In genomic region chr5:132464155-132464939, GRCh38 we compare ENCODE assay signal across 8 cellular contexts. TPM values are rescaled to one million over a fixed set of nuclear protein-coding genes. Genes with fewer than 3 reads are reported as not detected.
DNase-seq lines count a peak whose midpoint lies in the region; ATAC-seq, FAIRE-seq and TF ChIP-seq lines count a peak whose summit lies in the region.

No MANE protein-coding gene starts in this region.

- H3K9ac ChIP-seq in Loucy (ENCODE audit: low read depth, low read length, poor library complexity, severe bottlenecking) (peak overlapping the region; percentile 82), GM12878 (ENCODE audit: control insufficient read depth, insufficient read depth, low read length) (peak overlapping the region; percentile 11; the same call in 1 of the 2 replicates), mucosa of stomach (ENCODE audit: low read length) (peak overlapping the region; percentile 74)

- no peaks in the 10 kb centered on the region for H3K9me2 ChIP-seq in Loucy (replicated peaks; ENCODE audit: low read depth, low read length)

- SMC1A ChIA-PET in GM12878 (lab: Charles Lee; ENCODE audit: uncharacterized antibody, unreplicated experiment): interaction anchor here (1.2 to 15.9 kb wide), 11 partner anchors 8 to 77 kb away, joined by 3 to 300 read pairs (median 11); partner anchors contain the start of gene IRF1

- WGBS in GM12878 (ENCODE audit: insufficient coverage, insufficient replicate concordance, low lambda C conversion rate, missing lambda C conversion rate): 33% methylated on average over 15 of the region's 15 CpGs
- 65 to 67% methylated on average over 13 to 15 of the region's 15 CpGs for WGBS in body of pancreas, 2 donors

- BruUV-seq in GM12878 (replicated peaks; lab: Mats Ljungman, UMichigan): no TSS peak

- H3K4me1 ChIP-seq in Loucy (ENCODE audit: insufficient read depth, low read length, poor library complexity, severe bottlenecking): peaks cover 75% of the 10 kb centered on the region
- H3K4me1 ChIP-seq in GM12878 (ENCODE audit: control insufficient read depth, insufficient read depth, low read length): peaks cover 70% of the 10 kb centered on the region
- H3K4me1 ChIP-seq in mucosa of stomach (ENCODE audit: control insufficient read depth, insufficient read depth, low read length): peaks cover 47% of the 10 kb centered on the region
- peaks cover 32% of the 10 kb centered on the region for H3K4me1 ChIP-seq in body of pancreas

- H3K27me3 ChIP-seq in CD4-positive, alpha-beta T cell (ENCODE audit: control insufficient read depth, insufficient read depth, low read length): no peaks in the 10 kb centered on the region
- no peaks in the 10 kb centered on the region for H3K27me3 ChIP-seq in Loucy (ENCODE audit: insufficient read depth, low read length, poor library complexity, severe bottlenecking)
- H3K27me3 ChIP-seq in GM12878 (replicated peaks in 1 of 2; ENCODE audit: control insufficient read depth in 2 of 2, insufficient read depth in 2 of 2, low read length in 1 of 2): no peaks in the 10 kb centered on the region
- H3K27me3 ChIP-seq in mucosa of stomach (ENCODE audit: control insufficient read depth, insufficient read depth, low read length): no peaks in the 10 kb centered on the region
- no peaks in the 10 kb centered on the region for H3K27me3 ChIP-seq in body of pancreas

- H4K20me1 ChIP-seq in Loucy (ENCODE audit: insufficient read depth, low read length, poor library complexity, severe bottlenecking) (no peaks in the 10 kb centered on the region), GM12878 (ENCODE audit: control insufficient read depth, insufficient read depth) (no peaks in the 10 kb centered on the region)

- no peaks in the 10 kb centered on the region for H3K27me3 Mint-ChIP-seq in CD4-positive, alpha-beta T cell

- H3K4me2 ChIP-seq in Loucy (ENCODE audit: low read depth, low read length, poor library complexity, severe bottlenecking) (peak overlapping the region; percentile 65), GM12878 (ENCODE audit: control insufficient read depth, insufficient read depth) (peak overlapping the region; percentile 97)

- CTCF ChIA-PET in CD4-positive, alpha-beta T cell (lab: Charles Lee): interaction anchor here (0.7 to 4.6 kb wide), 7 partner anchors 9 to 38 kb away, joined by 3 to 30 read pairs (median 4); partner anchors contain the start of gene IRF1
- CTCF ChIA-PET in GM12878 (lab: Yijun Ruan, JAX): interaction anchor here (0.6 to 12.8 kb wide), 14 partner anchors 8 to 226 kb away, joined by 3 to 139 read pairs (median 5); partner anchors contain the start of gene IRF1

- no peak for TF ChIP-seq CTCF in CD4-positive, alpha-beta T cell (IDR thresholded peaks at IDR 0.05)
- TF ChIP-seq CTCF in Loucy (conservative IDR thresholded peaks at IDR 0.05; ENCODE audit: low read length) (no peak), GM12878 (IDR thresholded peaks at IDR 0.05 in 2 of 3, conservative IDR thresholded peaks at IDR 0.05 in 1 of 3; ENCODE audit: control insufficient read depth in 2 of 3, extremely low read depth in 1 of 3, insufficient read depth in 1 of 3, low read depth in 3 of 3, low read length in 3 of 3) (peak in 1 of 3 experiments; percentile 7; a peak in 1 of 6 replicates), body of pancreas (IDR thresholded peaks at IDR 0.05) (no peak)

- H3K4me3 ChIP-seq in Loucy (ENCODE audit: low read length, poor library complexity, severe bottlenecking) (peak overlapping the region; percentile 51), GM12878 (peak overlapping the region; percentile 14; the same call in 1 of the 2 replicates), mucosa of stomach (ENCODE audit: low read length) (no peak overlapping the region), body of pancreas (no peak overlapping the region)

- intact Hi-C loops in CD4-positive, alpha-beta T cell (cut with DNase I, micrococcal nuclease): no loop called here
- intact Hi-C loops in GM12878 (cut with micrococcal nuclease; ENCODE audit: unreplicated experiment): no loop called here
- intact Hi-C loops in body of pancreas (cut with DNase I): no loop called here

- H3K36me3 ChIP-seq in Loucy (ENCODE audit: insufficient read depth, low read length) (no peaks in the 10 kb centered on the region), GM12878 (ENCODE audit: control insufficient read depth in 2 of 2, insufficient read depth in 2 of 2, low read length in 1 of 2) (peaks cover 5 to 18% of the 10 kb centered on the region in 2 experiments), mucosa of stomach (ENCODE audit: control insufficient read depth, insufficient read depth, low read length) (no peaks in the 10 kb centered on the region), body of pancreas (replicated peaks in 1 of 2; ENCODE audit: insufficient read depth in 1 of 2, low read depth in 2 of 2) (no peaks in the 10 kb centered on the region)

- peaks cover 20% of the 10 kb centered on the region for H3K36me3 Mint-ChIP-seq in CD4-positive, alpha-beta T cell (ENCODE audit: low read depth)

- no peaks in the 10 kb centered on the region for H3K9me3 ChIP-seq in CD4-positive, alpha-beta T cell (ENCODE audit: control insufficient read depth, low read length)
- no peaks in the 10 kb centered on the region for H3K9me3 ChIP-seq in Loucy (ENCODE audit: insufficient read depth, low read depth, low read length)
- no peaks in the 10 kb centered on the region for H3K9me3 ChIP-seq in GM12878 (replicated peaks; ENCODE audit: control insufficient read depth, insufficient read depth, low read length)
- no peaks in the 10 kb centered on the region for H3K9me3 ChIP-seq in mucosa of stomach (ENCODE audit: control insufficient read depth, low read length)
- H3K9me3 ChIP-seq in body of pancreas: no peaks in the 10 kb centered on the region

- peak in 1 of 10 experiments; percentile 34 for DNase-seq in CD4-positive, alpha-beta T cell
- DNase-seq in GM12878 (ENCODE audit: low read depth, low spot score) (no peak), body of pancreas (no peak), NCI-H526 (lab: John Stamatoyannopoulos, UW) (no peak), AG08396 (ENCODE audit: low spot score) (no peak), NCI-H2081 (lab: John Stamatoyannopoulos, UW) (no peak)

- TF ChIP-seq POLR2A in GM12878 (IDR thresholded peaks at IDR 0.05; ENCODE audit: low read depth, low read length) (no peak; the same call in 1 of the 2 replicates), body of pancreas (IDR thresholded peaks at IDR 0.05) (no peak)

- TF ChIP-seq EP300 in GM12878 (IDR thresholded peaks at IDR 0.05; ENCODE audit: borderline replicate concordance in 1 of 2, control insufficient read depth in 1 of 2, low read depth in 2 of 2, low read length in 2 of 2): no peak

- no peak for TF ChIP-seq RAD21 in GM12878 (IDR thresholded peaks at IDR 0.05; ENCODE audit: insufficient read depth, low read depth, low read length)

- peak overlapping the region; percentile 85 for H3K4me3 Mint-ChIP-seq in CD4-positive, alpha-beta T cell

- H2AFZ ChIP-seq in Loucy (ENCODE audit: low read length) (no peak overlapping the region), GM12878 (ENCODE audit: control insufficient read depth, low read depth, low read length) (no peak overlapping the region)

- RAD21 ChIA-PET in GM12878 (lab: Charles Lee; ENCODE audit: unreplicated experiment): interaction anchor here (1.2 to 6.4 kb wide), 10 partner anchors 7 to 49 kb away, joined by 4 to 146 read pairs (median 34); partner anchors contain the start of gene IRF1

- H3K9me3 Mint-ChIP-seq in CD4-positive, alpha-beta T cell: no peaks in the 10 kb centered on the region

- peaks cover 99% of the 10 kb centered on the region for H3K4me1 Mint-ChIP-seq in CD4-positive, alpha-beta T cell (ENCODE audit: low read depth)

- POLR2A ChIA-PET in CD4-positive, alpha-beta T cell (lab: Charles Lee): interaction anchor here (0.5 to 15.8 kb wide), 13 partner anchors 9 to 95 kb away, joined by 3 to 1045 read pairs (median 25); partner anchors contain the start of genes IRF1 and SLC22A5
- POLR2A ChIA-PET in GM12878 (lab: Charles Lee): interaction anchor here (1.0 to 6.4 kb wide), 9 partner anchors 8 to 44 kb away, joined by 3 to 92 read pairs (median 5); partner anchors contain the start of gene IRF1

- peak overlapping the region; percentile 72 for H3K27ac ChIP-seq in CD4-positive, alpha-beta T cell (ENCODE audit: low read depth, low read length)
- H3K27ac ChIP-seq in GM12878 (ENCODE audit: control insufficient read depth, insufficient read depth) (peak overlapping the region; percentile 96), body of pancreas (peak overlapping the region in 1 of 4 donors; percentile 2)

- H3K27ac Mint-ChIP-seq in CD4-positive, alpha-beta T cell: peak overlapping the region; percentile 97

- peak; percentile 16 for ATAC-seq in CD4-positive, alpha-beta T cell (ENCODE audit: poor library complexity)
- peak; percentile 4 for ATAC-seq in GM12878
- no peak for ATAC-seq in body of pancreas

- no peak for FAIRE-seq in GM12878 (lab: Jason Lieb, UNC)

- peaks cover 43% of the 10 kb centered on the region for H3K79me2 ChIP-seq in Loucy (ENCODE audit: insufficient read depth, low read length)
- peaks cover 9% of the 10 kb centered on the region for H3K79me2 ChIP-seq in GM12878 (ENCODE audit: control insufficient read depth, insufficient read depth, low read length)

- in situ Hi-C loops in GM12878 (cut with MboI): no loop called here

- H3F3A ChIP-seq in Loucy (ENCODE audit: low read depth): peaks cover 16% of the 10 kb centered on the region

RNA-seq across cellular contexts. Expression of gene IRF1, which starts 26.2 kb away (rescaled TPM):
- 1,000 to 10,000 TPM; 1,212 to 1,234 TPM for total RNA-seq in CD4-positive, alpha-beta T cell
- total RNA-seq in GM12878 (2013; cell fraction: nucleolus; rRNA removed): 216 and 219 TPM in 2 replicates
- 29.9 and 30.5 TPM in 2 replicates for total RNA-seq in GM12878 (2014; rRNA removed)
- 41.9 and 45.3 TPM in 2 replicates for total RNA-seq in GM12878 (2014; rRNA removed; fragmentation: Illumina TruSeq; extraction: Trizol)
- 68.0 and 74.1 TPM in 2 replicates for total RNA-seq in GM12878 (2021)
- 19.0 TPM for polyA plus RNA-seq in GM12878 (2011; ENCODE audit: low read depth)
- polyA plus RNA-seq in GM12878 (2011; rRNA removed): 37.5 and 50.7 TPM in 2 replicates
- 60.7 and 77.3 TPM in 2 replicates for polyA plus RNA-seq in GM12878 (2011; cell fraction: cytosol; rRNA removed)
- polyA plus RNA-seq in GM12878 (2011; cell fraction: nucleus; rRNA removed): 156 and 160 TPM in 2 replicates
- 32.8 and 47.6 TPM in 2 replicates for polyA plus RNA-seq in GM12878 (2012)
- polyA plus RNA-seq in GM12878 (2014; fragmentation: Illumina TruSeq; extraction: Trizol): 45.9 and 48.6 TPM in 2 replicates
- polyA plus RNA-seq in GM12878 (2014; fragmentation: Nextera tagmentation; extraction: Ambion mirVana): 10 to 100 TPM in 1 of 2 experiments, 1 to 10 TPM in 1; 6.9 to 14.0 TPM
- 55.9 and 56.1 TPM in 2 replicates for polyA plus RNA-seq in GM12878 (2014; rRNA removed)
- polyA plus RNA-seq in GM12878 (2016; fragmentation: Nextera tagmentation; extraction: Ambion mirVana): 10 to 100 TPM; 62.1 to 65.0 TPM
- polyA minus RNA-seq in GM12878 (2011; rRNA and poly(A)+ RNA removed): 171 and 202 TPM in 2 replicates
- 47.0 and 51.0 TPM in 2 replicates for polyA minus RNA-seq in GM12878 (2011; cell fraction: cytosol; rRNA and poly(A)+ RNA removed)
- 234 and 331 TPM in 2 replicates for polyA minus RNA-seq in GM12878 (2011; cell fraction: nucleus; rRNA and poly(A)+ RNA removed)
- 10 to 100 TPM; 12.2 to 15.5 TPM for total RNA-seq in body of pancreas

Comparison
In these comparisons a context has a peak if more than half of its experiments do, and no peak if none do; other contexts are left out.
1. H3K4me3 ChIP-seq: peak in Loucy (single experiment) and GM12878 (single experiment); none in mucosa of stomach (single experiment) and body of pancreas (0 of 2).
2. H3K9ac ChIP-seq: peak in every context shown above with its lines; median percentile 82 in Loucy; 74 in mucosa of stomach; 11 in GM12878.
3. RNA of gene IRF1, which starts 26.2 kb away (total RNA-seq): 1,212 to 1,234 TPM in CD4-positive, alpha-beta T cell; 29.9 to 219 TPM in GM12878 and 12.2 to 15.5 TPM in body of pancreas; every median in the first group is over 4 times any median in the second.